In genomic region chr12:122793685-122794106, GRCh38 we compare ENCODE assay signal across 8 cellular contexts. TPM values are rescaled to one million over a fixed set of nuclear protein-coding genes. Genes with fewer than 3 reads are reported as not detected.
DNase-seq lines count a peak whose midpoint lies in the region; ATAC-seq and TF ChIP-seq lines count a peak whose summit lies in the region.

No MANE protein-coding gene starts in this region.

- ATAC-seq in omental fat pad (ENCODE audit: low FRiP score), result peak; percentile 48
- ATAC-seq in GM19023 (IDR thresholded peaks at IDR 0.05; ENCODE audit: unreplicated experiment), result no peak

- no peak overlapping the region for H3K4me3 ChIP-seq in fibroblast of mammary gland (ENCODE audit: control insufficient read depth, low read depth, low read length)

- peak in 4 of 6 experiments; percentile 9 to 72 (median 54) for DNase-seq in stimulated activated naive CD4-positive, alpha-beta T cell (lab: John Stamatoyannopoulos, UW)
- no peak for DNase-seq in stimulated activated naive CD4-positive, alpha-beta T cell treated with Interleukin-2 at 50 U/mL for 16 hours (lab: John Stamatoyannopoulos, UW)
- peak; percentile 2 for DNase-seq in NCI-H1105 (lab: John Stamatoyannopoulos, UW)
- DNase-seq in SW480 (ENCODE audit: low spot score), result peak; percentile 48
- peak; percentile 71 for DNase-seq in fibroblast of mammary gland (ENCODE audit: low read depth)
- DNase-seq in omental fat pad (ENCODE audit: low spot score), result no peak
- no peak for DNase-seq in NK-92 (lab: John Stamatoyannopoulos, UW; ENCODE audit: unreplicated experiment)

- peak; percentile 70 for TF ChIP-seq CTCF in fibroblast of mammary gland (conservative IDR thresholded peaks at IDR 0.05; ENCODE audit: control insufficient read depth, insufficient read depth, low read depth, low read length)
- no peak for TF ChIP-seq CTCF in omental fat pad (IDR thresholded peaks at IDR 0.05)

RNA-seq across cellular contexts. Expression of gene CCDC62, which starts 19.3 kb away (rescaled TPM):
- total RNA-seq in omental fat pad, result 1 to 10 TPM in 2 of 4 donors, under 1 TPM in 2; 0.72 to 1.4 (median 1.1) TPM

RNA-seq across cellular contexts. Expression of gene DENR, which starts 41.1 kb away (rescaled TPM):
- 10 to 100 TPM; 18.2 to 26.5 (median 22.2) TPM for total RNA-seq in omental fat pad

RNA-seq across cellular contexts. Expression of gene HIP1R, which starts 41.6 kb away (rescaled TPM):
- 10 to 100 TPM; 11.4 to 65.6 (median 22.2) TPM for total RNA-seq in omental fat pad

Comparison
In these comparisons a context has a peak if more than half of its experiments do, and no peak if none do; other contexts are left out.
1. DNase-seq: peak in stimulated activated naive CD4-positive, alpha-beta T cell (4 of 6), NCI-H1105 (single experiment), SW480 (single experiment) and fibroblast of mammary gland (single experiment); none in stimulated activated naive CD4-positive, alpha-beta T cell treated with Interleukin-2 at 50 U/mL for 16 hours (single experiment), omental fat pad (single experiment) and NK-92 (single experiment).